Comparison of ENCODE assay signal across 9 cellular contexts in genomic region chr2:10911291-10912075, GRCh38. TPM values are rescaled to one million over a fixed set of nuclear protein-coding genes. Genes with fewer than 3 reads are reported as not detected.
DNase-seq lines count a peak whose midpoint lies in the region; ATAC-seq and TF ChIP-seq lines count a peak whose summit lies in the region.
"Had no signal": no experiment of that assay in that cellular context is flagged by ENCODE, and none has a peak within 500 bp of the region (broad histone marks: within the 10 kb centered on the region; RNA-seq: fewer than 3 reads in every experiment).

TSS of gene KCNF1 (plus strand) at chr2:10911934. CDS start at chr2:10912427, 493 bp downstream.

- no peak for TF ChIP-seq POLR2A in ovary (IDR thresholded peaks at IDR 0.05)

- H3K36me3 ChIP-seq in skeletal muscle satellite cell (ENCODE audit: insufficient read depth, low read length): no peaks in the 10 kb centered on the region
- no peaks in the 10 kb centered on the region for H3K36me3 ChIP-seq in ovary

- ATAC-seq in GM21423 (IDR thresholded peaks at IDR 0.05; ENCODE audit: unreplicated experiment) (no peak), GM19395 (IDR thresholded peaks at IDR 0.05; ENCODE audit: unreplicated experiment) (no peak)

- TF ChIP-seq CTCF in ovary (IDR thresholded peaks at IDR 0.05): no peak

- H3K4me1 ChIP-seq in skeletal muscle satellite cell (ENCODE audit: control insufficient read depth, insufficient read depth, low read length) (peaks cover 4% of the 10 kb centered on the region), ovary (ENCODE audit: insufficient read depth) (no peaks in the 10 kb centered on the region)

- H3K27me3 ChIP-seq in skeletal muscle satellite cell (ENCODE audit: control insufficient read depth, insufficient read depth, low read length) (peaks cover 63% of the 10 kb centered on the region), ovary (no peaks in the 10 kb centered on the region)

- H3K4me3 ChIP-seq in skeletal muscle satellite cell (ENCODE audit: low read length): peak within 1 kb of the TSS; percentile 63
- no peak within 1 kb of the TSS for H3K4me3 ChIP-seq in ovary

- H3K9me3 ChIP-seq in skeletal muscle satellite cell (replicated peaks; ENCODE audit: low read length) (no peaks in the 10 kb centered on the region), ovary (no peaks in the 10 kb centered on the region)

- peak; percentile 52 for DNase-seq in DMS53 treated with DMSO at 0.1 percent for 48 hours (lab: John Stamatoyannopoulos, UW; ENCODE audit: unreplicated experiment)
- peak; percentile 90 for DNase-seq in NCI-H1694 treated with DMSO at 0.1 percent for 48 hours (lab: John Stamatoyannopoulos, UW)
- peak; percentile 57 for DNase-seq in amniotic stem cell (lab: John Stamatoyannopoulos, UW)
- peak; percentile 77 for DNase-seq in hepatic stellate cell (ENCODE audit: low spot score)
- no peak for DNase-seq in ovary

- TF ChIP-seq EP300 in ovary (IDR thresholded peaks at IDR 0.05): no peak

- intact Hi-C loops in ovary (cut with DNase I): no loop called here

- no peak within 1 kb of the TSS for H3K27ac ChIP-seq in ovary

- H3K9ac ChIP-seq in skeletal muscle satellite cell (ENCODE audit: low read depth, low read length): peak within 1 kb of the TSS; percentile 44

- H3K4me2 ChIP-seq in skeletal muscle satellite cell (ENCODE audit: low read length): peak within 1 kb of the TSS; percentile 93

- WGBS in ovary, 3 donors: 6 to 10% (median 9%) methylated on average over 43 to 53 of the region's 53 CpGs

RNA-seq across cellular contexts. Expression of gene KCNF1, which starts in this region (rescaled TPM):
- 0.22 TPM in 1 of 2 replicates, not detected in the other for total RNA-seq in skeletal muscle satellite cell (2012; rRNA removed)
- under 1 TPM in 3 of 7 donors, not detected in 4; 0.11 to 0.30 (median 0.15) TPM for total RNA-seq in ovary
- polyA plus RNA-seq in ovary: under 1 TPM in 1 of 2 donors, not detected in 1; 0.13 TPM
- polyA plus RNA-seq: IgD-negative memory B cell had no signal

Comparison
In these comparisons a context has a peak if more than half of its experiments do, and no peak if none do; other contexts are left out.
1. DNase-seq: peak in DMS53 treated with DMSO at 0.1 percent for 48 hours (single experiment), NCI-H1694 treated with DMSO at 0.1 percent for 48 hours (single experiment), amniotic stem cell (single experiment) and hepatic stellate cell (single experiment); none in ovary (0 of 5).